In genomic region chr12:93676408-93677194, GRCh38 we compare ENCODE assay signal across 8 cellular contexts. TPM values are rescaled to one million over a fixed set of nuclear protein-coding genes. Genes with fewer than 3 reads are reported as not detected.
DNase-seq lines count a peak whose midpoint lies in the region; ATAC-seq, FAIRE-seq and TF ChIP-seq lines count a peak whose summit lies in the region.

No MANE protein-coding gene starts in this region.

- FAIRE-seq in A549 (lab: Jason Lieb, UNC) (no peak), keratinocyte (lab: Jason Lieb, UNC) (no peak)

- H3K4me3 ChIP-seq in A549, result peak overlapping the region; percentile 79
- peak overlapping the region; percentile 64 to 73 (median 71) for H3K4me3 ChIP-seq in keratinocyte (ENCODE audit: control insufficient read depth in 2 of 3, extremely low read depth in 1 of 3, insufficient read depth in 2 of 3, low read depth in 1 of 3, low read length in 3 of 3)
- H3K4me3 ChIP-seq in thoracic aorta, result peak overlapping the region; percentile 81

- H3K27me3 ChIP-seq in keratinocyte (ENCODE audit: control insufficient read depth, extremely low read depth, insufficient read depth, low read length) (no peaks in the 10 kb centered on the region), thoracic aorta (replicated peaks; ENCODE audit: insufficient read depth) (no peaks in the 10 kb centered on the region)

- H3K27ac Mint-ChIP-seq in activated T-helper 1 cell treated with anti-CD3 and anti-CD28 coated beads, Interleukin-12 subunit alpha, Interleukin-12 subunit beta, Interleukin-2, Interleukin-4 antibody, amounts not matched to agents 30 ng/mL and 10 ng/mL and 1 ng/mL, durations not matched to agents 14 hours and 24 hours and 36 hours, result peak overlapping the region; percentile 96

- ATAC-seq in A549 (peak; percentile 58 to 60), HG02852 (IDR thresholded peaks at IDR 0.05; ENCODE audit: unreplicated experiment) (peak; percentile 16), thoracic aorta (ENCODE audit: insufficient number of reproducible peaks, low FRiP score, low read depth) (no peak)

- no peak for TF ChIP-seq EP300 in A549 (IDR thresholded peaks at IDR 0.05)

- H3K9me3 ChIP-seq in A549, result no peaks in the 10 kb centered on the region
- no peaks in the 10 kb centered on the region for H3K9me3 ChIP-seq in keratinocyte (ENCODE audit: control insufficient read depth, low read depth, low read length)
- H3K9me3 ChIP-seq in thoracic aorta, result no peaks in the 10 kb centered on the region

- peak overlapping the region; percentile 92 to 93 for H3K27ac ChIP-seq in A549
- H3K27ac ChIP-seq in keratinocyte (ENCODE audit: control insufficient read depth, insufficient read depth, low read length), result peak overlapping the region; percentile 89
- peak overlapping the region; percentile 95 to 97 for H3K27ac ChIP-seq in thoracic aorta

- CTCF ChIA-PET in A549 (lab: Yijun Ruan, JAX), result interaction anchor here (0.6 to 1.8 kb wide), 8 partner anchors 10 to 426 kb away, joined by 3 to 10 read pairs (median 4); no protein-coding TSS in a partner anchor

- H3K36me3 Mint-ChIP-seq in activated T-helper 1 cell treated with anti-CD3 and anti-CD28 coated beads, Interleukin-12 subunit alpha, Interleukin-12 subunit beta, Interleukin-2, Interleukin-4 antibody, amounts not matched to agents 30 ng/mL and 10 ng/mL and 1 ng/mL, durations not matched to agents 14 hours and 24 hours and 36 hours (ENCODE audit: low read depth), result peaks cover 9% of the 10 kb centered on the region

- H4K20me1 ChIP-seq in keratinocyte (ENCODE audit: control insufficient read depth, extremely low read depth, insufficient read depth, low read length), result no peaks in the 10 kb centered on the region

- WGBS in A549 (ENCODE audit: missing lambda C conversion rate), result 42% methylated on average over 12 of the region's 12 CpGs

- H3K36me3 ChIP-seq in keratinocyte (ENCODE audit: control insufficient read depth in 2 of 2, extremely low read depth in 1 of 2, insufficient read depth in 2 of 2, low read length in 2 of 2) (no peaks in the 10 kb centered on the region), thoracic aorta (no peaks in the 10 kb centered on the region)

- peaks cover 7% of the 10 kb centered on the region; the same call in 2 of the 3 replicates for H3K4me1 ChIP-seq in A549
- H3K4me1 ChIP-seq in keratinocyte (ENCODE audit: control insufficient read depth, extremely low read depth, insufficient read depth, low read length), result peaks cover 7% of the 10 kb centered on the region
- peaks cover 11 to 34% of the 10 kb centered on the region in 2 donors for H3K4me1 ChIP-seq in thoracic aorta (ENCODE audit: control insufficient read depth in 1 of 2, low read depth in 2 of 2)

- no peak for TF ChIP-seq CTCF in A549 (IDR thresholded peaks at IDR 0.05)
- no peak for TF ChIP-seq CTCF in keratinocyte (optimal IDR thresholded peaks at IDR 0.05 in 1 of 3, IDR thresholded peaks at IDR 0.05 in 1 of 3, conservative IDR thresholded peaks at IDR 0.05 in 1 of 3; ENCODE audit: extremely low read depth in 1 of 3, insufficient read depth in 2 of 3, low read length in 3 of 3)
- no peak for TF ChIP-seq CTCF in thoracic aorta (IDR thresholded peaks at IDR 0.05)

- peak overlapping the region; percentile 66 for H2AFZ ChIP-seq in keratinocyte (ENCODE audit: control insufficient read depth, low read length)

- dilution Hi-C loops in keratinocyte (cut with MboI; ENCODE audit: extremely low pct_ligation_motif_present, low sequenced_read_pairs), result no loop called here

- POLR2A ChIA-PET in A549 (lab: Yijun Ruan, JAX), result interaction anchor here (0.6 to 1.5 kb wide), 13 partner anchors 22 to 425 kb away, joined by 3 to 15 read pairs (median 4); no protein-coding TSS in a partner anchor

- DNase-seq in A549 (ENCODE audit: low read depth in 1 of 2, low spot score in 1 of 2) (no peak), keratinocyte (ENCODE audit: low read depth, low spot score) (no peak), thoracic aorta (ENCODE audit: low spot score) (no peak), iPS-NIHi7 (ENCODE audit: extremely low spot score) (no peak), GM03348 (ENCODE audit: low spot score) (no peak), COLO829 (ENCODE audit: low spot score) (no peak)
- DNase-seq in activated T-helper 1 cell treated with anti-CD3 and anti-CD28 coated beads, Interleukin-12 subunit alpha, Interleukin-12 subunit beta, Interleukin-2, Interleukin-4 antibody, amounts not matched to agents 30 ng/mL and 10 ng/mL and 1 ng/mL, durations not matched to agents 14 hours and 24 hours and 36 hours (ENCODE audit: low spot score), result no peak

- peak overlapping the region; percentile 92 for H3K9ac ChIP-seq in keratinocyte (ENCODE audit: control insufficient read depth, extremely low read depth, insufficient read depth, low read length)

- no peaks in the 10 kb centered on the region for H3K79me2 ChIP-seq in keratinocyte (ENCODE audit: control insufficient read depth, insufficient read depth, low read length)

- no peak for TF ChIP-seq POLR2A in A549 (IDR thresholded peaks at IDR 0.05; ENCODE audit: low read length)

- TF ChIP-seq RAD21 in A549 (conservative IDR thresholded peaks at IDR 0.05 in 1 of 2, IDR thresholded peaks at IDR 0.05 in 1 of 2), result no peak

- H3K4me2 ChIP-seq in A549 (peak overlapping the region; percentile 81), keratinocyte (ENCODE audit: control insufficient read depth, extremely low read depth, insufficient read depth, low read depth, low read length) (peak overlapping the region; percentile 66)

- H3K9me1 ChIP-seq in keratinocyte (ENCODE audit: control insufficient read depth, extremely low read depth, insufficient read depth, low read length), result no peaks in the 10 kb centered on the region

- peak overlapping the region; percentile 85 for H3K4me3 Mint-ChIP-seq in activated T-helper 1 cell treated with anti-CD3 and anti-CD28 coated beads, Interleukin-12 subunit alpha, Interleukin-12 subunit beta, Interleukin-2, Interleukin-4 antibody, amounts not matched to agents 30 ng/mL and 10 ng/mL and 1 ng/mL, durations not matched to agents 14 hours and 24 hours and 36 hours

- peaks cover 38% of the 10 kb centered on the region for H3K4me1 Mint-ChIP-seq in activated T-helper 1 cell treated with anti-CD3 and anti-CD28 coated beads, Interleukin-12 subunit alpha, Interleukin-12 subunit beta, Interleukin-2, Interleukin-4 antibody, amounts not matched to agents 30 ng/mL and 10 ng/mL and 1 ng/mL, durations not matched to agents 14 hours and 24 hours and 36 hours (ENCODE audit: low read depth)

- H3K27me3 Mint-ChIP-seq in activated T-helper 1 cell treated with anti-CD3 and anti-CD28 coated beads, Interleukin-12 subunit alpha, Interleukin-12 subunit beta, Interleukin-2, Interleukin-4 antibody, amounts not matched to agents 30 ng/mL and 10 ng/mL and 1 ng/mL, durations not matched to agents 14 hours and 24 hours and 36 hours (ENCODE audit: insufficient read depth), result no peaks in the 10 kb centered on the region

- peaks cover 5% of the 10 kb centered on the region for H3K9me3 Mint-ChIP-seq in activated T-helper 1 cell treated with anti-CD3 and anti-CD28 coated beads, Interleukin-12 subunit alpha, Interleukin-12 subunit beta, Interleukin-2, Interleukin-4 antibody, amounts not matched to agents 30 ng/mL and 10 ng/mL and 1 ng/mL, durations not matched to agents 14 hours and 24 hours and 36 hours

- intact Hi-C loops in activated T-helper 1 cell treated with anti-CD3 and anti-CD28 coated beads, Interleukin-12 subunit alpha, Interleukin-12 subunit beta, Interleukin-2, Interleukin-4 antibody, amounts not matched to agents 30 ng/mL and 10 ng/mL and 1 ng/mL, durations not matched to agents 14 hours and 24 hours and 36 hours (cut with micrococcal nuclease), result loop anchor here (1.0 to 10.0 kb wide), 16 partner anchors 66 to 1809 kb away; partner anchors contain the start of genes CEP83, EEA1, MRPL42 and NUDT4

TF ChIP-seq in A549, 52 proteins besides CTCF, POLR2A, EP300 and RAD21:
- 0 out of 2 replicates have a peak, but pooled peaks have one; percentile 23 for TF ChIP-seq FOSB (CRISPR knock-in tag; IDR thresholded peaks at IDR 0.05)
- TF ChIP-seq CEBPB (IDR thresholded peaks at IDR 0.05), result no peak
- TF ChIP-seq FOXS1 (CRISPR knock-in tag; IDR thresholded peaks at IDR 0.05), result 0 out of 2 replicates have a peak, but pooled peaks have one; percentile 8
- no peak for TF ChIP-seq NFE2L2 (conservative IDR thresholded peaks at IDR 0.05; ENCODE audit: low read length)

RNA-seq across cellular contexts. Expression of gene CRADD, which starts 0.6 kb away (rescaled TPM):
- polyA plus RNA-seq in A549 (2011; rRNA removed), result 21.8 and 23.0 TPM in 2 replicates
- polyA plus RNA-seq in A549 (2012; cell fraction: cytosol; rRNA removed), result 13.6 and 15.8 TPM in 2 replicates
- polyA plus RNA-seq in A549 (2012; cell fraction: nucleus; rRNA removed), result 9.5 and 10.0 TPM in 2 replicates
- 12.8 to 14.3 TPM (median 13.2 TPM) in 3 replicates for polyA plus RNA-seq in A549 (2017; fragmentation: RNase III; extraction: RNeasy Plus Mini Kit Qiagen cat#74134 plus additional on column Dnase treatment)
- 12.4 and 12.5 TPM in 2 replicates for polyA minus RNA-seq in A549 (2011; rRNA and poly(A)+ RNA removed)
- total RNA-seq in activated T-helper 1 cell treated with anti-CD3 and anti-CD28 coated beads, Interleukin-12 subunit alpha, Interleukin-12 subunit beta, Interleukin-2, Interleukin-4 antibody, amounts not matched to agents 30 ng/mL and 10 ng/mL and 1 ng/mL, durations not matched to agents 14 hours and 24 hours and 36 hours, result 11.2 and 12.3 TPM in 2 replicates
- 11.2 to 13.6 TPM (median 13.5 TPM) in 3 replicates for polyA plus RNA-seq in keratinocyte
- polyA plus RNA-seq in keratinocyte (2011; ENCODE audit: low read depth), result 2.0 TPM
- polyA plus RNA-seq in keratinocyte (2011; cell fraction: cytosol; rRNA removed), result 12.3 and 14.3 TPM in 2 replicates
- polyA plus RNA-seq in keratinocyte (2011; cell fraction: nucleus; rRNA removed), result 7.6 and 7.8 TPM in 2 replicates
- polyA plus RNA-seq in keratinocyte (2012; ENCODE audit: low replicate concordance), result 7.7 and 13.4 TPM in 2 replicates
- 3.4 to 8.4 TPM (median 5.3 TPM) in 3 replicates for polyA minus RNA-seq in keratinocyte
- polyA minus RNA-seq in keratinocyte (2011; cell fraction: cytosol; rRNA and poly(A)+ RNA removed), result 8.1 TPM
- 5.6 and 9.4 TPM in 2 replicates for polyA minus RNA-seq in keratinocyte (2011; cell fraction: nucleus; rRNA and poly(A)+ RNA removed)
- total RNA-seq in thoracic aorta, result 10 to 100 TPM; 33.0 to 57.9 TPM
